ENCODE assay signal across 15 cellular contexts in the genomic region with DNA sequence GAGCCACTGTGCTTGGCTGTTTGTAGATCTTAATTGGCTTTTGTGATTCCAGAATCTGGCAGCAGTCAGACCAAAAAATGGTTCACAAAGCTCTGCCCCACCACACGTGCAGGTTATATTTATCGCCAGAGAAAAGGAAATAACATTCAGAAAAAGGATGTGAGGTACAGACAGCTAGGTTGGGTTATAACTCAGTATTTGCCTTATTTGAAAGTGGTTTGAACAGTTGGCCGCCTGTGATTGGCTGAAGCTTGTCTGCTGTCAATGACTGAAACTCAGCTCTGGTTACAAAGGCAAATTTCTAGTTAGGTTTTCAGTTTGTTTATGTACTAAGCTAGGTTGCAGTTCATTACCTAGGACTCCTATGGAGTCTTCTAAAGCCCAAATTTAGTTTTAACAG. TPM values are rescaled to one million over a fixed set of nuclear protein-coding genes. Genes with fewer than 3 reads are reported as not detected.
DNase-seq lines count a peak whose midpoint lies in the region; ATAC-seq and TF ChIP-seq lines count a peak whose summit lies in the region.
"Had no signal": no experiment of that assay in that cellular context is flagged by ENCODE, and none has a peak within 500 bp of the region (broad histone marks: within the 10 kb centered on the region; RNA-seq: fewer than 3 reads in every experiment).

No MANE protein-coding gene starts in this region.

- H3K79me2 ChIP-seq in H9 (ENCODE audit: insufficient read depth, low read length) (no peaks in the 10 kb centered on the region; the same call in 1 of the 2 replicates), Karpas-422 (ENCODE audit: low read length) (no peaks in the 10 kb centered on the region)
- H3K79me2 ChIP-seq: hepatocyte had no signal

- H3K23ac ChIP-seq in H9 (ENCODE audit: insufficient read length, low read depth, low read length): no peak overlapping the region

- H4K20me1 ChIP-seq in H9 (ENCODE audit: control insufficient read depth, insufficient read depth, insufficient read length) (no peaks in the 10 kb centered on the region), Karpas-422 (ENCODE audit: insufficient read depth, low read depth, low read length) (no peaks in the 10 kb centered on the region)

- H2BK20ac ChIP-seq in H9 (ENCODE audit: low read depth, low read length, poor library complexity, severe bottlenecking): no peak overlapping the region

- in situ Hi-C loops in GM13977 (cut with MboI; ENCODE audit: low pct_unique_long_range_greater_than_20kb, low sequenced_read_pairs, unreplicated experiment): no loop called here

- no peaks in the 10 kb centered on the region for H3K27me3 Mint-ChIP-seq in activated CD4-positive, alpha-beta T cell treated with anti-CD3 and anti-CD28 coated beads, Interleukin-2, amount 10 ng/mL, durations not matched to agents 24 days and 14 days
- no peaks in the 10 kb centered on the region; the same call in 1 of the 2 replicates for H3K27me3 Mint-ChIP-seq in H9 (ENCODE audit: low read depth)
- H3K27me3 Mint-ChIP-seq: activated naive CD4-positive, alpha-beta T cell treated with anti-CD3 and anti-CD28 coated beads, Interleukin-2, amount 50 U/mL, for 24 hours; central memory CD8-positive, alpha-beta T cell had no signal

- H2AFZ ChIP-seq in H9 (ENCODE audit: low read length): no peak overlapping the region
- H2AFZ ChIP-seq in Karpas-422 (ENCODE audit: low read length): no peak overlapping the region
- H2AFZ ChIP-seq: GM23248, hepatocyte, PC-9 had no signal

- peak; percentile 45 for DNase-seq in activated CD4-positive, alpha-beta T cell treated with anti-CD3 and anti-CD28 coated beads, Interleukin-2, amount 10 ng/mL, durations not matched to agents 24 days and 14 days
- DNase-seq in activated CD4-positive, alpha-beta T cell treated with anti-CD3 and anti-CD28 coated beads, Interleukin-2, amount 50 U/mL, for 1 hour: no peak
- DNase-seq in H9 (no peak), Karpas-422 (peak; percentile 71), middle frontal gyrus (ENCODE audit: extremely low spot score, low spot score) (no peak), GM13977 (ENCODE audit: low spot score) (no peak)
- no peak for DNase-seq in stimulated activated effector memory CD8-positive, alpha-beta T cell treated with anti-CD3 and anti-CD28 coated beads, Interleukin-12 subunit alpha, Interleukin-12 subunit beta, amount 100 ng/mL, for 72 hours (ENCODE audit: low spot score in 2 of 2)
- DNase-seq: GM23248, PC-9, upper lobe of left lung had no signal

- H3K4me1 Mint-ChIP-seq in activated CD4-positive, alpha-beta T cell treated with anti-CD3 and anti-CD28 coated beads, Interleukin-2, amount 10 ng/mL, durations not matched to agents 24 days and 14 days: peaks cover 2% of the 10 kb centered on the region
- peaks cover 2% of the 10 kb centered on the region in 2 experiments; a peak in 2 of 4 replicates for H3K4me1 Mint-ChIP-seq in H9
- no peaks in the 10 kb centered on the region for H3K4me1 Mint-ChIP-seq in stimulated activated effector memory CD8-positive, alpha-beta T cell treated with anti-CD3 and anti-CD28 coated beads, Interleukin-12 subunit alpha, Interleukin-12 subunit beta, amount 100 ng/mL, for 72 hours
- H3K4me1 Mint-ChIP-seq: activated naive CD4-positive, alpha-beta T cell treated with anti-CD3 and anti-CD28 coated beads, Interleukin-2, amount 50 U/mL, for 24 hours; central memory CD8-positive, alpha-beta T cell had no signal

- H2BK5ac ChIP-seq in H9 (ENCODE audit: insufficient read length, low read length): no peak overlapping the region

- no peak overlapping the region for H3K4me3 ChIP-seq in Karpas-422 (ENCODE audit: low read length)
- H3K4me3 ChIP-seq: GM23248, hepatocyte, PC-9, upper lobe of left lung had no signal

- no peak overlapping the region for H3K27ac ChIP-seq in H9 (ENCODE audit: insufficient read length, low read depth, low read length)
- no peak overlapping the region for H3K27ac ChIP-seq in Karpas-422 (ENCODE audit: low read length)
- H3K27ac ChIP-seq: GM23248, hepatocyte, KMS-11, PC-9, upper lobe of left lung had no signal

- no peaks in the 10 kb centered on the region for H3K4me1 ChIP-seq in H9 (ENCODE audit: insufficient read depth, low read length)
- peaks cover 14% of the 10 kb centered on the region for H3K4me1 ChIP-seq in Karpas-422 (ENCODE audit: low read length)
- H3K4me1 ChIP-seq: upper lobe of left lung had no signal

- H3K9ac ChIP-seq in H9 (ENCODE audit: extremely low read depth, insufficient read length, low read length): no peak overlapping the region
- H3K9ac ChIP-seq in Karpas-422 (ENCODE audit: low read length): no peak overlapping the region
- H3K9ac ChIP-seq: GM23248, KMS-11 had no signal

- no peak overlapping the region for H3T11ph ChIP-seq in H9 (ENCODE audit: low read length)

- H2BK15ac ChIP-seq in H9 (ENCODE audit: low read depth, low read length): no peak overlapping the region

- H3K4me3 Mint-ChIP-seq in activated CD4-positive, alpha-beta T cell treated with anti-CD3 and anti-CD28 coated beads, Interleukin-2, amount 10 ng/mL, durations not matched to agents 24 days and 14 days: no peak overlapping the region
- no peak overlapping the region for H3K4me3 Mint-ChIP-seq in H9
- H3K4me3 Mint-ChIP-seq in stimulated activated effector memory CD8-positive, alpha-beta T cell treated with anti-CD3 and anti-CD28 coated beads, Interleukin-12 subunit alpha, Interleukin-12 subunit beta, amount 100 ng/mL, for 72 hours: no peak overlapping the region
- H3K4me3 Mint-ChIP-seq: activated naive CD4-positive, alpha-beta T cell treated with anti-CD3 and anti-CD28 coated beads, Interleukin-2, amount 50 U/mL, for 24 hours; central memory CD8-positive, alpha-beta T cell had no signal

- intact Hi-C loops in activated CD4-positive, alpha-beta T cell treated with anti-CD3 and anti-CD28 coated beads, Interleukin-2, amount 10 ng/mL, durations not matched to agents 24 days and 14 days (cut with micrococcal nuclease): no loop called here

- H3K9me3 ChIP-seq in H9 (ENCODE audit: control insufficient read depth, low read depth, low read length) (no peaks in the 10 kb centered on the region), Karpas-422 (ENCODE audit: low read length) (no peaks in the 10 kb centered on the region)
- H3K9me3 ChIP-seq: upper lobe of left lung had no signal

- peak; percentile 62 for ATAC-seq in stimulated activated effector memory CD8-positive, alpha-beta T cell treated with anti-CD3 and anti-CD28 coated beads, Interleukin-12 subunit alpha, Interleukin-12 subunit beta, amount 100 ng/mL, for 72 hours
- ATAC-seq in GM19035 (IDR thresholded peaks at IDR 0.05; ENCODE audit: unreplicated experiment): no peak

- H3K18ac ChIP-seq in H9 (ENCODE audit: insufficient read length, low read depth, low read length): no peak overlapping the region

- H3K27me3 ChIP-seq in H9 (ENCODE audit: insufficient read depth, low read length) (no peaks in the 10 kb centered on the region), Karpas-422 (ENCODE audit: low read length) (no peaks in the 10 kb centered on the region)
- H3K27me3 ChIP-seq: hepatocyte, upper lobe of left lung had no signal

- no peak overlapping the region for H3K4ac ChIP-seq in H9 (ENCODE audit: low read depth, low read length)

- no peak overlapping the region for H2BK120ac ChIP-seq in H9 (ENCODE audit: low read depth, low read length, poor library complexity, severe bottlenecking)

- no peak for TF ChIP-seq CTCF in H9 (conservative IDR thresholded peaks at IDR 0.05)
- no peak for TF ChIP-seq CTCF in GM13977 (IDR thresholded peaks at IDR 0.05; ENCODE audit: extremely low read depth, insufficient read depth, missing control alignments)

- WGBS in H9 (ENCODE audit: extremely low coverage, insufficient read length, low lambda C conversion rate): no CpG with 5 or more reads among the region's 3 CpGs

- no peak overlapping the region for H4K8ac ChIP-seq in H9 (replicated peaks; ENCODE audit: insufficient read length, low read depth, low read length)

- no peak overlapping the region for H2AK5ac ChIP-seq in H9 (ENCODE audit: insufficient read length, low read length)

- H3K36me3 Mint-ChIP-seq in activated CD4-positive, alpha-beta T cell treated with anti-CD3 and anti-CD28 coated beads, Interleukin-2, amount 10 ng/mL, durations not matched to agents 24 days and 14 days (ENCODE audit: low read depth): no peaks in the 10 kb centered on the region
- H3K36me3 Mint-ChIP-seq in H9 (ENCODE audit: insufficient read depth in 1 of 3, low read depth in 3 of 3): no peaks in the 10 kb centered on the region; a peak in 1 of 7 replicates
- no peaks in the 10 kb centered on the region for H3K36me3 Mint-ChIP-seq in stimulated activated effector memory CD8-positive, alpha-beta T cell treated with anti-CD3 and anti-CD28 coated beads, Interleukin-12 subunit alpha, Interleukin-12 subunit beta, amount 100 ng/mL, for 72 hours

- no peaks in the 10 kb centered on the region for H3K23me2 ChIP-seq in H9 (ENCODE audit: insufficient read length, low read depth, low read length, poor library complexity, severe bottlenecking)

- no peaks in the 10 kb centered on the region for H3K36me3 ChIP-seq in Karpas-422 (ENCODE audit: insufficient read depth, low read length)
- H3K36me3 ChIP-seq: upper lobe of left lung had no signal

- H3K14ac ChIP-seq in H9 (ENCODE audit: insufficient read depth, low read length): no peak overlapping the region

- no peaks in the 10 kb centered on the region for H3K79me1 ChIP-seq in H9 (ENCODE audit: insufficient read depth, low read depth, low read length, poor library complexity, severe bottlenecking)

- no peak overlapping the region for H4K91ac ChIP-seq in H9 (ENCODE audit: insufficient read length, low read depth, low read length)

- H4K5ac ChIP-seq in H9 (ENCODE audit: insufficient read length, low read depth, low read length): no peak overlapping the region

- H3K9me2 ChIP-seq in Karpas-422 (replicated peaks; ENCODE audit: insufficient read depth, low read length): no peaks in the 10 kb centered on the region

- H3K4me2 ChIP-seq in H9 (ENCODE audit: insufficient read depth, insufficient read length, low read length) (no peak overlapping the region), Karpas-422 (ENCODE audit: low read depth, low read length, poor library complexity, severe bottlenecking) (peak overlapping the region; percentile 13)
- H3K4me2 ChIP-seq: hepatocyte, KMS-11, PC-9 had no signal

- H2BK12ac ChIP-seq in H9 (ENCODE audit: insufficient read length, low read depth, low read length): no peak overlapping the region

- no peak overlapping the region for H3K27ac Mint-ChIP-seq in activated CD4-positive, alpha-beta T cell treated with anti-CD3 and anti-CD28 coated beads, Interleukin-2, amount 10 ng/mL, durations not matched to agents 24 days and 14 days
- H3K27ac Mint-ChIP-seq in H9: peak overlapping the region in 2 of 3 experiments; percentile 11 to 52; a peak in 3 of 7 replicates
- H3K27ac Mint-ChIP-seq in stimulated activated effector memory CD8-positive, alpha-beta T cell treated with anti-CD3 and anti-CD28 coated beads, Interleukin-12 subunit alpha, Interleukin-12 subunit beta, amount 100 ng/mL, for 72 hours: no peak overlapping the region
- H3K27ac Mint-ChIP-seq: activated naive CD4-positive, alpha-beta T cell treated with anti-CD3 and anti-CD28 coated beads, Interleukin-2, amount 50 U/mL, for 24 hours had no signal

- no peaks in the 10 kb centered on the region for H3K9me3 Mint-ChIP-seq in activated CD4-positive, alpha-beta T cell treated with anti-CD3 and anti-CD28 coated beads, Interleukin-2, amount 10 ng/mL, durations not matched to agents 24 days and 14 days
- no peaks in the 10 kb centered on the region; a peak in 1 of 5 replicates for H3K9me3 Mint-ChIP-seq in H9
- no peaks in the 10 kb centered on the region for H3K9me3 Mint-ChIP-seq in stimulated activated effector memory CD8-positive, alpha-beta T cell treated with anti-CD3 and anti-CD28 coated beads, Interleukin-12 subunit alpha, Interleukin-12 subunit beta, amount 100 ng/mL, for 72 hours
- H3K9me3 Mint-ChIP-seq: activated naive CD4-positive, alpha-beta T cell treated with anti-CD3 and anti-CD28 coated beads, Interleukin-2, amount 50 U/mL, for 24 hours; central memory CD8-positive, alpha-beta T cell had no signal

- no peak overlapping the region for H3K56ac ChIP-seq in H9 (ENCODE audit: insufficient read length, low read depth, low read length)

RNA-seq across cellular contexts. Expression of a gene that starts 9.6 kb away (rescaled TPM):
- 0.63 and 1.4 TPM in 2 replicates for total RNA-seq in activated CD4-positive, alpha-beta T cell treated with anti-CD3 and anti-CD28 coated beads, Interleukin-2, amount 10 ng/mL, durations not matched to agents 24 days and 14 days
- total RNA-seq in H9 (2021): 2.9 and 4.3 TPM in 2 replicates
- 0.47 TPM in 1 of 2 replicates, not detected in the other for total RNA-seq in Karpas-422 (2014; rRNA removed; shearing (Covaris generic); ENCODE audit: low replicate concordance)

RNA-seq across cellular contexts. Expression of a gene that starts 15.8 kb away (rescaled TPM):
- not detected in 2 replicates for total RNA-seq in activated CD4-positive, alpha-beta T cell treated with anti-CD3 and anti-CD28 coated beads, Interleukin-2, amount 10 ng/mL, durations not matched to agents 24 days and 14 days
- 0.46 and 0.50 TPM in 2 replicates for total RNA-seq in H9 (2021)
- 0.25 TPM in 1 of 2 replicates, not detected in the other for total RNA-seq in Karpas-422 (2014; rRNA removed; shearing (Covaris generic); ENCODE audit: low replicate concordance)

Comparison
In these comparisons a context has a peak if more than half of its experiments do, and no peak if none do; other contexts are left out.
1. DNase-seq: peak in activated CD4-positive, alpha-beta T cell treated with anti-CD3 and anti-CD28 coated beads, Interleukin-2, amount 10 ng/mL, durations not matched to agents 24 days and 14 days (single experiment) and Karpas-422 (single experiment); none in activated CD4-positive, alpha-beta T cell treated with anti-CD3 and anti-CD28 coated beads, Interleukin-2, amount 50 U/mL, for 1 hour (single experiment), H9 (single experiment), stimulated activated effector memory CD8-positive, alpha-beta T cell treated with anti-CD3 and anti-CD28 coated beads, Interleukin-12 subunit alpha, Interleukin-12 subunit beta, amount 100 ng/mL, for 72 hours (0 of 2), middle frontal gyrus (single experiment) and GM13977 (single experiment).
2. H3K27ac Mint-ChIP-seq: peak in H9 (2 of 3); none in activated CD4-positive, alpha-beta T cell treated with anti-CD3 and anti-CD28 coated beads, Interleukin-2, amount 10 ng/mL, durations not matched to agents 24 days and 14 days (single experiment) and stimulated activated effector memory CD8-positive, alpha-beta T cell treated with anti-CD3 and anti-CD28 coated beads, Interleukin-12 subunit alpha, Interleukin-12 subunit beta, amount 100 ng/mL, for 72 hours (single experiment).